In genomic region chr7:121395494-121395960, GRCh38 we compare ENCODE assay signal across 8 cellular contexts. TPM values are rescaled to one million over a fixed set of nuclear protein-coding genes. Genes with fewer than 3 reads are reported as not detected.
DNase-seq lines count a peak whose midpoint lies in the region; ATAC-seq and TF ChIP-seq lines count a peak whose summit lies in the region.

No MANE protein-coding gene starts in this region.

- H3K36me3 ChIP-seq in Caco-2 (ENCODE audit: control insufficient read depth, insufficient read depth, low read length) = no peaks in the 10 kb centered on the region
- no peaks in the 10 kb centered on the region for H3K36me3 ChIP-seq in breast epithelium
- no peaks in the 10 kb centered on the region for H3K36me3 ChIP-seq in left lung

- no peaks in the 10 kb centered on the region for H3K27me3 Mint-ChIP-seq in Caco-2 (ENCODE audit: insufficient read depth, unreplicated experiment)

- H3K27me3 ChIP-seq in Caco-2 (replicated peaks; ENCODE audit: control insufficient read depth, insufficient read depth, low read length) = no peaks in the 10 kb centered on the region
- no peaks in the 10 kb centered on the region for H3K27me3 ChIP-seq in breast epithelium
- no peaks in the 10 kb centered on the region for H3K27me3 ChIP-seq in left lung

- DNase-seq in Caco-2 (no peak), T-helper 1 cell (peak; percentile 15 to 50 (median 32)), breast epithelium (ENCODE audit: low spot score in 2 of 2) (no peak), left lung (peak in 1 of 2 donors; percentile 39), occipital lobe (lab: John Stamatoyannopoulos, UW) (no peak)
- DNase-seq in stimulated activated CD4-positive, alpha-beta T cell treated with anti-CD3 and anti-CD28 coated beads, TNF-alpha, amount 100 ng/mL, for 48 hours (ENCODE audit: low read depth in 3 of 3) = peak; percentile 15 to 35 (median 20)

- BruUV-seq in Caco-2 (replicated peaks; lab: Mats Ljungman, UMichigan) = no TSS peak

- H3K4me1 Mint-ChIP-seq in Caco-2 (ENCODE audit: low read depth, unreplicated experiment) = peaks cover 7% of the 10 kb centered on the region

- ATAC-seq in GM19438 (IDR thresholded peaks at IDR 0.05; ENCODE audit: low read depth, unreplicated experiment) (peak; percentile 36), HG03521 (IDR thresholded peaks at IDR 0.05; ENCODE audit: unreplicated experiment) (peak; percentile 28), left lung (no peak)

- intact Hi-C loops in Caco-2 (cut with micrococcal nuclease; ENCODE audit: unreplicated experiment) = loop anchor here (1.0 kb wide), 1 partner anchor 152 kb away; no protein-coding TSS in a partner anchor
- intact Hi-C loops in breast epithelium (cut with DNase I; ENCODE audit: low total_unique reads) = no loop called here
- intact Hi-C loops in left lung (cut with DNase I) = no loop called here

- no peaks in the 10 kb centered on the region for H3K9me3 Mint-ChIP-seq in Caco-2 (ENCODE audit: unreplicated experiment)

- TF ChIP-seq CTCF in Caco-2 (IDR thresholded peaks at IDR 0.05; ENCODE audit: insufficient read depth in 1 of 2, low read depth in 1 of 2, low read length in 1 of 2, severe bottlenecking in 1 of 2, unreplicated experiment in 1 of 2) (no peak), breast epithelium (IDR thresholded peaks at IDR 0.05) (no peak), left lung (IDR thresholded peaks at IDR 0.05) (no peak)

- H3K4me3 ChIP-seq in Caco-2 (ENCODE audit: low read depth, low read length) = peak overlapping the region; percentile 74
- H3K4me3 ChIP-seq in breast epithelium = peak overlapping the region; percentile 84 to 95 (median 92)
- peak overlapping the region; percentile 74 to 80 for H3K4me3 ChIP-seq in left lung

- peaks cover 24% of the 10 kb centered on the region for H3K4me1 ChIP-seq in Caco-2
- no peaks in the 10 kb centered on the region for H3K4me1 ChIP-seq in breast epithelium
- H3K4me1 ChIP-seq in left lung = peaks cover 0 to 23% of the 10 kb centered on the region in 2 donors

- H3K27ac ChIP-seq in breast epithelium (peak overlapping the region; percentile 87 to 90), left lung (peak overlapping the region; percentile 81 to 86)

- H3K27ac Mint-ChIP-seq in Caco-2 (ENCODE audit: unreplicated experiment) = no peak overlapping the region

- CTCF ChIA-PET in Caco-2 (lab: Charles Lee) = interaction anchor here (0.6 to 2.6 kb wide), 11 partner anchors 7 to 1120 kb away, joined by 3 to 20 read pairs (median 5); no protein-coding TSS in a partner anchor

- POLR2A ChIA-PET in Caco-2 (lab: Charles Lee) = interaction anchor here (0.6 to 1.2 kb wide), 6 partner anchors 15 to 295 kb away, joined by 3 to 7 read pairs (median 3); no protein-coding TSS in a partner anchor

- H3K9me3 ChIP-seq in Caco-2 (no peaks in the 10 kb centered on the region), breast epithelium (no peaks in the 10 kb centered on the region), left lung (no peaks in the 10 kb centered on the region)

- peaks cover 26% of the 10 kb centered on the region for H3K36me3 Mint-ChIP-seq in Caco-2 (ENCODE audit: insufficient read depth, unreplicated experiment)

- peak overlapping the region; percentile 88 for H3K4me3 Mint-ChIP-seq in Caco-2 (ENCODE audit: unreplicated experiment)

- TF ChIP-seq POLR2A in breast epithelium (IDR thresholded peaks at IDR 0.05) = no peak

RNA-seq across cellular contexts. Expression of gene FAM3C, which starts 0.6 kb away (rescaled TPM):
- total RNA-seq in Caco-2 (2022) (40.2 and 40.5 TPM in 2 replicates), breast epithelium (10 to 100 TPM; 35.8 to 89.7 (median 50.8) TPM), left lung (10 to 100 TPM; 44.1 to 48.6 TPM), occipital lobe (117 TPM)

Comparison
In these comparisons a context has a peak if more than half of its experiments do, and no peak if none do; other contexts are left out.
1. DNase-seq: peak in T-helper 1 cell (5 of 5) and stimulated activated CD4-positive, alpha-beta T cell treated with anti-CD3 and anti-CD28 coated beads, TNF-alpha, amount 100 ng/mL, for 48 hours (3 of 3); none in Caco-2 (0 of 2), breast epithelium (0 of 2) and occipital lobe (single experiment).
2. Peak in every context shown above with its lines, with median percentiles within 50 percentile points of each other: H3K4me3 ChIP-seq.